Comparison of ENCODE assay signal across 9 cellular contexts in genomic region chr10:43078986-43079273, GRCh38. TPM values are rescaled to one million over a fixed set of nuclear protein-coding genes. Genes with fewer than 3 reads are reported as not detected.
A peak's percentile ranks its signal among the peaks of the same experiment; 100 is the strongest.
DNase-seq lines count a peak whose midpoint lies in the region; ATAC-seq and TF ChIP-seq lines count a peak whose summit lies in the region.
"Had no signal": no experiment of that assay in that cellular context is flagged by ENCODE, and none has a peak within 500 bp of the region (broad histone marks: within the 10 kb centered on the region; RNA-seq: fewer than 3 reads in every experiment).

No MANE protein-coding gene starts in this region.

- no peaks in the 10 kb centered on the region for H3K36me3 ChIP-seq in OCI-LY3 (replicated peaks; ENCODE audit: low read depth, low read length)
- H3K36me3 ChIP-seq in endodermal cell (ENCODE audit: control insufficient read depth, insufficient read depth, low read length) = no peaks in the 10 kb centered on the region
- no peaks in the 10 kb centered on the region for H3K36me3 ChIP-seq in gastrocnemius medialis

- H3K4me3 Mint-ChIP-seq in MCF 10A (ENCODE audit: unreplicated experiment) (no peak overlapping the region), endodermal cell (no peak overlapping the region)

- no peak overlapping the region for H3K4me2 ChIP-seq in OCI-LY3 (ENCODE audit: low read length)

- H3K27me3 Mint-ChIP-seq in MCF 10A (ENCODE audit: insufficient read depth, unreplicated experiment) = no peaks in the 10 kb centered on the region
- peaks cover 47% of the 10 kb centered on the region for H3K27me3 Mint-ChIP-seq in endodermal cell (ENCODE audit: insufficient read depth)

- H3K9ac ChIP-seq in OCI-LY3 (ENCODE audit: low read length) (no peak overlapping the region), endodermal cell (ENCODE audit: extremely low read depth, low read length, poor library complexity, severe bottlenecking) (no peak overlapping the region)

- H3K27ac Mint-ChIP-seq in MCF 10A (ENCODE audit: low read depth, unreplicated experiment) = no peak overlapping the region
- H3K27ac Mint-ChIP-seq in endodermal cell = no peak overlapping the region
- H3K27ac Mint-ChIP-seq: activated naive CD8-positive, alpha-beta T cell had no signal

- H3K27ac ChIP-seq in OCI-LY3 (ENCODE audit: low read length) = no peak overlapping the region
- H3K27ac ChIP-seq in endodermal cell (ENCODE audit: low read depth, low read length) = no peak overlapping the region
- no peak overlapping the region for H3K27ac ChIP-seq in gastrocnemius medialis

- H3K9me3 Mint-ChIP-seq in MCF 10A (ENCODE audit: unreplicated experiment) = no peaks in the 10 kb centered on the region
- H3K9me3 Mint-ChIP-seq in endodermal cell = no peaks in the 10 kb centered on the region

- DNase-seq in T47D (ENCODE audit: low read depth in 1 of 2, low spot score in 1 of 2) (peak; percentile 59 to 79), MCF 10A (ENCODE audit: unreplicated experiment) (no peak), endodermal cell (peak; percentile 90), gastrocnemius medialis (peak in 1 of 2 donors; percentile 16), cerebellar nuclear complex (lab: John Stamatoyannopoulos, UW) (no peak), omental fat pad (ENCODE audit: low spot score) (no peak)

- no peak overlapping the region for H3K4me3 ChIP-seq in OCI-LY3 (ENCODE audit: low read length)
- H3K4me3 ChIP-seq in endodermal cell (ENCODE audit: low read length) = no peak overlapping the region
- no peak overlapping the region for H3K4me3 ChIP-seq in gastrocnemius medialis

- no TSS peak for BruUV-seq in MCF 10A (replicated peaks; lab: Mats Ljungman, UMichigan)

- no peaks in the 10 kb centered on the region for H3K36me3 Mint-ChIP-seq in MCF 10A (ENCODE audit: insufficient read depth, unreplicated experiment)
- no peaks in the 10 kb centered on the region for H3K36me3 Mint-ChIP-seq in endodermal cell (ENCODE audit: low read depth)
- H3K36me3 Mint-ChIP-seq: activated naive CD8-positive, alpha-beta T cell had no signal

- H3K4me1 ChIP-seq in OCI-LY3 (ENCODE audit: low read length) (peaks cover 6% of the 10 kb centered on the region; the same call in 1 of the 2 replicates), endodermal cell (ENCODE audit: control insufficient read depth, insufficient read depth, low read length) (no peaks in the 10 kb centered on the region), gastrocnemius medialis (peaks cover 5% of the 10 kb centered on the region in 2 donors)

- intact Hi-C loops in MCF 10A (cut with micrococcal nuclease) (no loop called here), gastrocnemius medialis (cut with DNase I; ENCODE audit: low total_unique reads) (no loop called here)

- 45 to 47% methylated on average over 6 to 10 of the region's 10 CpGs for WGBS in endodermal cell (ENCODE audit: insufficient coverage in 1 of 2, insufficient read length in 1 of 2), 2 experiments

- no peak overlapping the region for H2AFZ ChIP-seq in OCI-LY3 (ENCODE audit: low read depth, low read length)

- POLR2A ChIA-PET in MCF 10A (lab: Yijun Ruan, JAX) = no interaction called here

- TF ChIP-seq CTCF in MCF 10A (IDR thresholded peaks at IDR 0.05; ENCODE audit: unreplicated experiment) = no peak
- peak; percentile 49 for TF ChIP-seq CTCF in OCI-LY3 (IDR thresholded peaks at IDR 0.05; ENCODE audit: low read depth, low read length)
- TF ChIP-seq CTCF in endodermal cell (conservative IDR thresholded peaks at IDR 0.05) = peak; percentile 89
- peak in 3 of 5 experiments; percentile 11 to 40 (median 36) for TF ChIP-seq CTCF in gastrocnemius medialis (IDR thresholded peaks at IDR 0.05 in 4 of 5, conservative IDR thresholded peaks at IDR 0.05 in 1 of 5)
- no peak for TF ChIP-seq CTCF in omental fat pad (IDR thresholded peaks at IDR 0.05)

- ATAC-seq in gastrocnemius medialis (peak in 1 of 2 donors; percentile 9), HG02870 (IDR thresholded peaks at IDR 0.05; ENCODE audit: unreplicated experiment) (no peak), omental fat pad (ENCODE audit: low FRiP score) (no peak)

- H3K27me3 ChIP-seq in OCI-LY3 (ENCODE audit: low read depth, low read length) = no peaks in the 10 kb centered on the region
- H3K27me3 ChIP-seq in endodermal cell (ENCODE audit: control insufficient read depth, insufficient read depth, low read length, poor library complexity, severe bottlenecking) = peaks cover 39% of the 10 kb centered on the region
- H3K27me3 ChIP-seq in gastrocnemius medialis = peaks cover 31 to 44% (median 31%) of the 10 kb centered on the region in 3 donors

- in situ Hi-C loops in T47D (cut with HindIII; ENCODE audit: low pct_unique_long_range_greater_than_20kb, low sequenced_read_pairs) = no loop called here
- in situ Hi-C loops in gastrocnemius medialis (cut with MboI; ENCODE audit: low sequenced_read_pairs in 4 of 4) = no loop called here

- no peak for TF ChIP-seq POLR2A in gastrocnemius medialis (IDR thresholded peaks at IDR 0.05)

- no peaks in the 10 kb centered on the region for H4K20me1 ChIP-seq in OCI-LY3 (ENCODE audit: insufficient read depth, low read length)

- no peaks in the 10 kb centered on the region for H3K4me1 Mint-ChIP-seq in MCF 10A (ENCODE audit: insufficient read depth, unreplicated experiment)
- no peaks in the 10 kb centered on the region for H3K4me1 Mint-ChIP-seq in endodermal cell

- no peaks in the 10 kb centered on the region for H3K79me2 ChIP-seq in OCI-LY3 (ENCODE audit: low read length)

- H3K9me3 ChIP-seq in OCI-LY3 (ENCODE audit: insufficient read depth, low read length) (no peaks in the 10 kb centered on the region), endodermal cell (ENCODE audit: control insufficient read depth, low read length) (no peaks in the 10 kb centered on the region), gastrocnemius medialis (no peaks in the 10 kb centered on the region)

- CTCF ChIA-PET in MCF 10A (lab: Yijun Ruan, JAX) = interaction anchor here (0.6 to 0.9 kb wide), 3 partner anchors 22 to 212 kb away, joined by 3 to 4 read pairs (median 3); no protein-coding TSS in a partner anchor

RNA-seq across cellular contexts. Expression of gene RET, which starts 2.1 kb away (rescaled TPM):
- total RNA-seq in MCF 10A (2022) (not detected in 2 replicates), endodermal cell (1 to 10 TPM; 1.2 to 3.5 TPM), gastrocnemius medialis (1 to 10 TPM in 1 of 4 donors, under 1 TPM in 3; 0.51 to 1.2 (median 0.62) TPM), omental fat pad (1 to 10 TPM in 2 of 4 donors, under 1 TPM in 2; 0.79 to 1.3 (median 0.96) TPM)
- 2.6 TPM for polyA plus RNA-seq in endodermal cell (2013, experiment 1 of 2)
- 2.3 TPM for polyA plus RNA-seq in endodermal cell (2013, experiment 2 of 2)

RNA-seq across cellular contexts. Expression of gene CSGALNACT2, which starts 59.3 kb away (rescaled TPM):
- total RNA-seq in MCF 10A (2022) (30.0 and 32.8 TPM in 2 replicates), endodermal cell (1 to 10 TPM; 7.3 to 8.6 TPM), gastrocnemius medialis (10 to 100 TPM; 12.3 to 17.3 (median 14.1) TPM), omental fat pad (10 to 100 TPM; 22.0 to 45.8 (median 37.9) TPM)
- 13.6 TPM for polyA plus RNA-seq in endodermal cell (2013, experiment 1 of 2)
- 12.1 TPM for polyA plus RNA-seq in endodermal cell (2013, experiment 2 of 2)

Comparison
In these comparisons a context has a peak if more than half of its experiments do, and no peak if none do; other contexts are left out.
1. DNase-seq: peak in T47D (2 of 2) and endodermal cell (single experiment); none in MCF 10A (single experiment), cerebellar nuclear complex (0 of 2) and omental fat pad (single experiment).
2. CTCF ChIP-seq: peak in OCI-LY3 (single experiment), endodermal cell (single experiment) and gastrocnemius medialis (3 of 5); none in MCF 10A (single experiment) and omental fat pad (0 of 3).